ENCODE assay signal across 18 cellular contexts in genomic region chr9:90842984-90843383, GRCh38. TPM values are rescaled to one million over a fixed set of nuclear protein-coding genes. Genes with fewer than 3 reads are reported as not detected.
DNase-seq lines count a peak whose midpoint lies in the region; ATAC-seq, FAIRE-seq and TF ChIP-seq lines count a peak whose summit lies in the region.
"Had no signal": no experiment of that assay in that cellular context is flagged by ENCODE, and none has a peak within 500 bp of the region (broad histone marks: within the 10 kb centered on the region; RNA-seq: fewer than 3 reads in every experiment).

No MANE protein-coding gene starts in this region.

- no peaks in the 10 kb centered on the region for H3K27me3 ChIP-seq in right atrium auricular region
- no peaks in the 10 kb centered on the region for H3K27me3 ChIP-seq in OCI-LY1 (ENCODE audit: insufficient read depth, low read length)
- no peaks in the 10 kb centered on the region; a peak in 1 of 7 replicates for H3K27me3 ChIP-seq in H1 (replicated peaks in 1 of 4; ENCODE audit: control insufficient read depth in 3 of 4, extremely low read depth in 1 of 4, insufficient read depth in 3 of 4, low read length in 3 of 4)
- H3K27me3 ChIP-seq in upper lobe of right lung, result no peaks in the 10 kb centered on the region
- H3K27me3 ChIP-seq: uterus had no signal

- H3K36me3 ChIP-seq in right atrium auricular region (no peaks in the 10 kb centered on the region), OCI-LY1 (ENCODE audit: insufficient read depth, low read length) (peaks cover 93% of the 10 kb centered on the region), H1 (ENCODE audit: control insufficient read depth in 2 of 4, insufficient read depth in 4 of 4, low read length in 3 of 4) (peaks cover 0 to 6% (median 0%) of the 10 kb centered on the region in 4 experiments; a peak in 1 of 8 replicates), upper lobe of right lung (peaks cover 16% of the 10 kb centered on the region)
- H3K36me3 ChIP-seq: uterus had no signal

- H2AFZ ChIP-seq in OCI-LY1 (ENCODE audit: low read length) (no peak overlapping the region), H1 (ENCODE audit: low read length) (no peak overlapping the region)

- intact Hi-C loops in cardiac septum (cut with DNase I), result no loop called here
- intact Hi-C loops in upper lobe of right lung (cut with DNase I), result no loop called here

- POLR2A ChIA-PET in H1 (lab: Charles Lee; ENCODE audit: partially characterized antibody), result no interaction called here

- H3F3A ChIP-seq in OCI-LY1 (ENCODE audit: insufficient read depth, low read length), result no peaks in the 10 kb centered on the region

- no peak for FAIRE-seq in H1 (lab: Jason Lieb, UNC)
- FAIRE-seq: G401.6 had no signal

- peaks cover 18% of the 10 kb centered on the region; the same call in 1 of the 2 replicates for H3K23me2 ChIP-seq in H1 (ENCODE audit: low read depth, low read length)

- no peak overlapping the region for H2BK12ac ChIP-seq in H1 (ENCODE audit: low read depth, low read length)

- CTCF ChIA-PET in H1 (lab: Charles Lee; ENCODE audit: partially characterized antibody), result no interaction called here

- H4K5ac ChIP-seq in H1 (ENCODE audit: insufficient read length, low read depth, low read length), result no peak overlapping the region

- peak overlapping the region; percentile 51; the same call in 1 of the 2 replicates for H4K8ac ChIP-seq in H1 (ENCODE audit: extremely low read depth, insufficient read depth, low read length)

- H2BK5ac ChIP-seq in H1 (ENCODE audit: low read depth, low read length), result no peak overlapping the region

- peaks cover 9% of the 10 kb centered on the region; the same call in 1 of the 2 replicates for H3K79me1 ChIP-seq in H1 (ENCODE audit: low read depth, low read length)

- no peak overlapping the region for H3K56ac ChIP-seq in H1 (replicated peaks; ENCODE audit: insufficient read length, low read depth, low read length)

- H3K4me2 ChIP-seq in OCI-LY1 (ENCODE audit: low read length), result no peak overlapping the region
- H3K4me2 ChIP-seq in H1 (ENCODE audit: insufficient read depth in 1 of 2, low read depth in 2 of 2, low read length in 2 of 2), result no peak overlapping the region
- H3K4me2 ChIP-seq: smooth muscle cell had no signal

- peaks cover 45% of the 10 kb centered on the region for H3K79me2 ChIP-seq in OCI-LY1 (ENCODE audit: insufficient read depth, low read length)
- peaks cover 0 to 9% of the 10 kb centered on the region in 2 experiments; a peak in 1 of 4 replicates for H3K79me2 ChIP-seq in H1 (ENCODE audit: control insufficient read depth in 1 of 2, insufficient read depth in 2 of 2, low read length in 2 of 2)

- no peak overlapping the region for H2BK20ac ChIP-seq in H1 (ENCODE audit: low read length)

- H2AK5ac ChIP-seq in H1 (ENCODE audit: low read depth, low read length), result no peak overlapping the region

- no peak for TF ChIP-seq EP300 in H1 (IDR thresholded peaks at IDR 0.05; ENCODE audit: borderline replicate concordance in 1 of 2, low read depth in 2 of 2, low read length in 2 of 2)

- no peak for TF ChIP-seq POLR2A in H1 (IDR thresholded peaks at IDR 0.05; ENCODE audit: control extremely low read depth in 1 of 2, low read depth in 2 of 2, low read length in 2 of 2)

- DNase-seq in cardiac septum (ENCODE audit: low spot score) (peak; percentile 73), right atrium auricular region (ENCODE audit: low spot score) (no peak), H1 (ENCODE audit: low read depth in 1 of 2, low spot score in 2 of 2) (no peak), upper lobe of right lung (peak; percentile 65), DMS 273 (lab: John Stamatoyannopoulos, UW; ENCODE audit: unreplicated experiment) (no peak), T-helper 2 cell (no peak)
- DNase-seq in activated naive CD4-positive, alpha-beta T cell treated with anti-CD3 and anti-CD28 coated beads, Interleukin-2, amount 50 U/mL, for 16 hours, result no peak
- DNase-seq: activated CD4-positive, alpha-beta T cell treated with anti-CD3 and anti-CD28 coated beads for 36 hours; activated T-cell treated with anti-CD3 and anti-CD28 coated beads, Interleukin-2, amount 50 U/mL, for 1 hour; hippocampal formation; left colon; NCI-H2107; RPMI8226; uterus had no signal

- H3K9ac ChIP-seq in OCI-LY1 (ENCODE audit: low read length) (no peak overlapping the region), H1 (replicated peaks in 1 of 4; ENCODE audit: extremely low read depth in 1 of 4, low read depth in 3 of 4, low read length in 3 of 4) (no peak overlapping the region)

- H3K4me1 ChIP-seq in right atrium auricular region (no peaks in the 10 kb centered on the region), OCI-LY1 (ENCODE audit: insufficient read depth, low read length, severe bottlenecking) (peaks cover 27% of the 10 kb centered on the region), H1 (replicated peaks in 1 of 4; ENCODE audit: control insufficient read depth in 3 of 4, insufficient read depth in 4 of 4, low read length in 3 of 4) (no peaks in the 10 kb centered on the region; a peak in 1 of 7 replicates), upper lobe of right lung (no peaks in the 10 kb centered on the region)
- H3K4me1 ChIP-seq: uterus had no signal

- no peak overlapping the region for H3K14ac ChIP-seq in H1 (ENCODE audit: insufficient read length)

- H2BK15ac ChIP-seq in H1 (ENCODE audit: low read length), result no peak overlapping the region

- no peaks in the 10 kb centered on the region for H3K9me2 ChIP-seq in OCI-LY1 (ENCODE audit: low read depth, low read length)

- no peak overlapping the region for H3K23ac ChIP-seq in H1 (ENCODE audit: insufficient read length)

- no peak overlapping the region for H3K4ac ChIP-seq in H1 (replicated peaks; ENCODE audit: insufficient read length, low read depth, low read length)

- no peak for TF ChIP-seq CTCF in right atrium auricular region (IDR thresholded peaks at IDR 0.05)
- TF ChIP-seq CTCF in OCI-LY1 (IDR thresholded peaks at IDR 0.05; ENCODE audit: low read length), result no peak
- TF ChIP-seq CTCF in H1 (IDR thresholded peaks at IDR 0.05; ENCODE audit: control extremely low read depth in 1 of 3, insufficient read depth in 1 of 3, low read depth in 1 of 3, low read length in 3 of 3), result no peak
- TF ChIP-seq CTCF in upper lobe of right lung (IDR thresholded peaks at IDR 0.05), result no peak

- no peak overlapping the region for H3K18ac ChIP-seq in H1 (ENCODE audit: extremely low read depth, low read length)

- H3K4me3 ChIP-seq in right atrium auricular region (no peak overlapping the region), OCI-LY1 (ENCODE audit: low read depth, low read length, poor library complexity, severe bottlenecking) (no peak overlapping the region), H1 (ENCODE audit: extremely low read depth in 1 of 4, insufficient read depth in 2 of 4, low read depth in 3 of 4, low read length in 4 of 4) (no peak overlapping the region), upper lobe of right lung (no peak overlapping the region)
- H3K4me3 ChIP-seq: smooth muscle cell, uterus had no signal

- peak; percentile 63 for ATAC-seq in upper lobe of right lung
- ATAC-seq: activated CD4-positive, alpha-beta T cell treated with anti-CD3 and anti-CD28 coated beads for 36 hours; left colon had no signal

- TF ChIP-seq RAD21 in H1 (IDR thresholded peaks at IDR 0.05 in 1 of 2, conservative IDR thresholded peaks at IDR 0.05 in 1 of 2; ENCODE audit: low read depth in 2 of 2, low read length in 2 of 2), result no peak

- H2BK120ac ChIP-seq in H1 (replicated peaks; ENCODE audit: low read depth, low read length), result no peak overlapping the region

- 98% methylated on average over 13 of the region's 14 CpGs; no CpG with 5 or more reads in 1 of the 2 experiments for WGBS in H1 (ENCODE audit: extremely low coverage in 1 of 2, insufficient coverage in 1 of 2, insufficient read length in 1 of 2, insufficient replicate concordance in 2 of 2, low coverage in 1 of 2, low lambda C conversion rate in 2 of 2, missing lambda C conversion rate in 1 of 2), 2 experiments

- H3K9me3 ChIP-seq in right atrium auricular region, result no peaks in the 10 kb centered on the region
- H3K9me3 ChIP-seq in OCI-LY1 (ENCODE audit: low read length), result no peaks in the 10 kb centered on the region
- H3K9me3 ChIP-seq in H1 (ENCODE audit: insufficient read depth in 2 of 2, low read depth in 1 of 2, low read length in 1 of 2), result peaks cover 3 to 15% of the 10 kb centered on the region in 2 experiments; a peak in 3 of 4 replicates
- no peaks in the 10 kb centered on the region for H3K9me3 ChIP-seq in upper lobe of right lung
- H3K9me3 ChIP-seq: uterus had no signal

- no peaks in the 10 kb centered on the region for H4K20me1 ChIP-seq in OCI-LY1 (ENCODE audit: insufficient read depth, low read length)
- H4K20me1 ChIP-seq in H1 (replicated peaks in 1 of 2; ENCODE audit: control insufficient read depth in 1 of 2, insufficient read depth in 2 of 2, low read length in 2 of 2), result peaks cover 0 to 20% of the 10 kb centered on the region in 2 experiments

- H4K91ac ChIP-seq in H1 (replicated peaks; ENCODE audit: insufficient read length, low read length), result no peak overlapping the region

- H3K27ac ChIP-seq in right atrium auricular region (no peak overlapping the region), OCI-LY1 (ENCODE audit: low read depth, low read length, poor library complexity, severe bottlenecking) (peak overlapping the region; percentile 45), H1 (ENCODE audit: low read depth, low read length) (no peak overlapping the region), upper lobe of right lung (no peak overlapping the region)
- H3K27ac ChIP-seq: uterus had no signal

TF ChIP-seq in H1, 55 proteins besides CTCF, POLR2A, EP300 and RAD21 (continues in another document):
- TF ChIP-seq SP4 (IDR thresholded peaks at IDR 0.05; ENCODE audit: low read length) (no peak), MAFK (IDR thresholded peaks at IDR 0.05; ENCODE audit: low read depth, low read length) (no peak), BRCA1 (IDR thresholded peaks at IDR 0.05; ENCODE audit: low read depth, low read length) (no peak), SUZ12 (IDR thresholded peaks at IDR 0.05; ENCODE audit: low read length) (no peak), EGR1 (IDR thresholded peaks at IDR 0.05; ENCODE audit: borderline replicate concordance, low read depth, low read length) (no peak)

RNA-seq across cellular contexts. Expression of gene SYK, which starts 41.4 kb away (rescaled TPM):
- 4.7 TPM for total RNA-seq in cardiac septum
- total RNA-seq in right atrium auricular region, result 1 to 10 TPM; 3.4 to 6.3 TPM
- 4.4 and 5.6 TPM in 2 replicates for total RNA-seq in H1 (2021; fragmentation: NEBNext Ultra II Directional; extraction: Animal tissue kit (Norgen Biotek cat#: 25700))
- 1.5 and 1.9 TPM in 2 replicates for polyA plus RNA-seq in H1 (2011; rRNA removed)
- polyA plus RNA-seq in H1 (2011; cell fraction: cytosol; rRNA removed), result 1.2 TPM
- 4.9 TPM for polyA plus RNA-seq in H1 (2011; cell fraction: nucleus; rRNA removed)
- 2.8 to 4.4 TPM (median 3.4 TPM) in 4 replicates for polyA plus RNA-seq in H1 (2012, experiment 1 of 2)
- 1.1 TPM for polyA plus RNA-seq in H1 (2012, experiment 2 of 2)
- 2.9 TPM for polyA plus RNA-seq in H1 (2013, experiment 1 of 2)
- 3.4 TPM for polyA plus RNA-seq in H1 (2013, experiment 2 of 2)
- polyA minus RNA-seq in H1 (2011; rRNA and poly(A)+ RNA removed), result 1.7 and 2.4 TPM in 2 replicates
- 2.3 TPM for polyA minus RNA-seq in H1 (2011; cell fraction: cytosol; rRNA and poly(A)+ RNA removed)
- 3.9 TPM for polyA minus RNA-seq in H1 (2011; cell fraction: nucleus; rRNA and poly(A)+ RNA removed)
- total RNA-seq in upper lobe of right lung, result 63.8 TPM
- total RNA-seq: fibroblast of lung had no signal
- polyA plus RNA-seq: fibroblast of lung, smooth muscle cell had no signal

Comparison
In these comparisons a context has a peak if more than half of its experiments do, and no peak if none do; other contexts are left out.
1. DNase-seq: peak in cardiac septum (single experiment) and upper lobe of right lung (single experiment); none in right atrium auricular region (single experiment), H1 (0 of 2), DMS 273 (single experiment), T-helper 2 cell (0 of 5) and activated naive CD4-positive, alpha-beta T cell treated with anti-CD3 and anti-CD28 coated beads, Interleukin-2, amount 50 U/mL, for 16 hours (single experiment).